In the genomic region with DNA sequence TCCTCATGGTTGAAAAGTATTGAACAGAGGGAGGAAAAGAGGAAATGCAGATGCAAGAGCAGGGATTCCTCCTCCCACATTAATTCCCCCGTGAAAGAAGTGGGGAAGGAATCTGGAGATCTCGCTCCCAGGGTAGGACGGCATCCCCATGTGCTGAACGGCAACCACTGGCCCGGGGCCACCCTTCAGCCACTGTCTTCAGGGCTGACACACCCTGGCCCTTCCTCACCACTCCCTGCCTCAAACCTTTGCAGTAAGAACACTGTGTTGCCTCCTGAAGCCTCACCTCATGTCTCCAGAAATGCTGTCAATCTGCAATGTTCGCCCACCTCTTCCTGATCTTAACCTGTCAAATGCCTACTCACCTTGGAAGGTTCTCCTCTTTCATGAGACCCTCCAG, we compare ENCODE assay signal across 20 cellular contexts. TPM values are rescaled to one million over a fixed set of nuclear protein-coding genes. Genes with fewer than 3 reads are reported as not detected.
DNase-seq lines count a peak whose midpoint lies in the region; ATAC-seq, FAIRE-seq and TF ChIP-seq lines count a peak whose summit lies in the region.
"Had no signal": no experiment of that assay in that cellular context is flagged by ENCODE, and none has a peak within 500 bp of the region (broad histone marks: within the 10 kb centered on the region; RNA-seq: fewer than 3 reads in every experiment).

No MANE protein-coding gene starts in this region.

- H3K9me3 Mint-ChIP-seq in activated CD4-positive, alpha-beta T cell treated with anti-CD3 and anti-CD28 coated beads for 36 hours (ENCODE audit: low read depth) = no peaks in the 10 kb centered on the region
- no peaks in the 10 kb centered on the region for H3K9me3 Mint-ChIP-seq in type B pancreatic cell
- H3K9me3 Mint-ChIP-seq: H9 had no signal

- BruUV-seq in K562 (replicated peaks; lab: Mats Ljungman, UMichigan) = no TSS peak

- no peak for TF ChIP-seq POLR2A in K562 (conservative IDR thresholded peaks at IDR 0.05)

- DNase-seq in activated CD4-positive, alpha-beta T cell treated with anti-CD3 and anti-CD28 coated beads for 36 hours = no peak
- no peak for DNase-seq in activated CD4-positive, alpha-beta T cell treated with anti-CD3 and anti-CD28 coated beads, Interleukin-2, amount 50 U/mL, for 48 hours
- DNase-seq in K562 (ENCODE audit: extremely low read depth in 1 of 4, low spot score in 3 of 4) (no peak), left lung (no peak), type B pancreatic cell (ENCODE audit: extremely low spot score, unreplicated experiment) (no peak), NCI-H1694 treated with DMSO at 0.1 percent for 48 hours (lab: John Stamatoyannopoulos, UW) (no peak), GM19240 (ENCODE audit: insufficient read length, low spot score) (no peak), RPMI8226 (no peak)
- DNase-seq: AML-193, COR-L47, H9, KG1, NCI-H1417, NCI-H187 treated with DMSO at 0.1 percent for 48 hours, NCI-H2227 treated with DMSO at 0.1 percent for 48 hours, NCI-H524 treated with DMSO at 0.1 percent for 48 hours, SIG-M5 had no signal

- intact Hi-C loops in activated CD4-positive, alpha-beta T cell treated with anti-CD3 and anti-CD28 coated beads for 36 hours (cut with DNase I, micrococcal nuclease) = no loop called here
- intact Hi-C loops in K562 (cut with micrococcal nuclease) = no loop called here
- intact Hi-C loops in left lung (cut with DNase I) = no loop called here

- H3K4me1 ChIP-seq in K562 (replicated peaks in 1 of 2; ENCODE audit: control insufficient read depth in 2 of 2, insufficient read depth in 2 of 2, low read length in 2 of 2) = peaks cover 4 to 17% of the 10 kb centered on the region in 2 experiments; a peak in 3 of 5 replicates
- H3K4me1 ChIP-seq in left lung = peaks cover 4 to 13% of the 10 kb centered on the region in 2 donors

- H3K36me3 ChIP-seq in K562 (ENCODE audit: control insufficient read depth, insufficient read depth, low read length) (no peaks in the 10 kb centered on the region), left lung (no peaks in the 10 kb centered on the region)

- no peak for TF ChIP-seq RAD21 in K562 (CRISPR knock-in tag; conservative IDR thresholded peaks at IDR 0.05 in 1 of 2, IDR thresholded peaks at IDR 0.05 in 1 of 2)

- in situ Hi-C loops in K562 (cut with MboI) = no loop called here

- POLR2A ChIA-PET in activated CD4-positive, alpha-beta T cell treated with anti-CD3 and anti-CD28 coated beads for 36 hours (lab: Charles Lee) = no interaction called here
- POLR2A ChIA-PET in K562 (lab: Yijun Ruan, JAX) = interaction anchor here (1.2 kb wide), 1 partner anchor 19 kb away, joined by 3 read pairs; no protein-coding TSS in a partner anchor

- H2AFZ ChIP-seq in K562 (ENCODE audit: low read depth, low read length) = no peak overlapping the region

- peaks cover 3% of the 10 kb centered on the region for H3K36me3 Mint-ChIP-seq in activated CD4-positive, alpha-beta T cell treated with anti-CD3 and anti-CD28 coated beads for 36 hours (ENCODE audit: low read depth)
- H3K36me3 Mint-ChIP-seq in type B pancreatic cell = no peaks in the 10 kb centered on the region

- TF ChIP-seq CTCF in K562 (IDR thresholded peaks at IDR 0.05 in 2 of 3, conservative IDR thresholded peaks at IDR 0.05 in 1 of 3; ENCODE audit: insufficient read depth in 2 of 3, low read depth in 1 of 3, low read length in 3 of 3) (no peak), left lung (IDR thresholded peaks at IDR 0.05) (no peak), type B pancreatic cell (conservative IDR thresholded peaks at IDR 0.05) (no peak)

- peak overlapping the region in 1 of 2 experiments; percentile 71; a peak in 1 of 4 replicates for H3K9ac ChIP-seq in K562 (ENCODE audit: insufficient read depth in 1 of 2, low read depth in 2 of 2, low read length in 2 of 2)

- peak overlapping the region; percentile 33 for H3K27ac Mint-ChIP-seq in activated CD4-positive, alpha-beta T cell treated with anti-CD3 and anti-CD28 coated beads for 36 hours
- peak overlapping the region; percentile 71 for H3K27ac Mint-ChIP-seq in type B pancreatic cell
- H3K27ac Mint-ChIP-seq: H9 had no signal

- H3K79me2 ChIP-seq in K562 (ENCODE audit: control insufficient read depth, insufficient read depth, low read length) = 0 out of 3 replicates have a peak, but pooled peaks cover 4% of the 10 kb centered on the region

- no peaks in the 10 kb centered on the region for H3K27me3 Mint-ChIP-seq in activated CD4-positive, alpha-beta T cell treated with anti-CD3 and anti-CD28 coated beads for 36 hours
- H3K27me3 Mint-ChIP-seq in type B pancreatic cell = no peaks in the 10 kb centered on the region

- ATAC-seq in activated CD4-positive, alpha-beta T cell treated with anti-CD3 and anti-CD28 coated beads for 36 hours = no peak
- ATAC-seq in K562 = peak; percentile 66
- ATAC-seq in left lung = peak; percentile 22

- H3K27me3 ChIP-seq in K562 (ENCODE audit: control insufficient read depth in 2 of 2, insufficient read depth in 2 of 2, low read length in 2 of 2) (no peaks in the 10 kb centered on the region), left lung (no peaks in the 10 kb centered on the region)

- no peak overlapping the region for H3K4me3 ChIP-seq in K562
- no peak overlapping the region for H3K4me3 ChIP-seq in left lung

- H3K4me2 ChIP-seq in K562 (ENCODE audit: insufficient read depth, low read length) = no peak overlapping the region

- no peak for FAIRE-seq in K562 (lab: Jason Lieb, UNC)
- FAIRE-seq: G401.6 had no signal

- H3K27ac ChIP-seq in K562 (ENCODE audit: extremely low read depth, low read depth, low read length) (no peak overlapping the region), left lung (no peak overlapping the region)
- H3K27ac ChIP-seq: 22Rv1, C4-2B had no signal

- no peak overlapping the region for H3K4me3 Mint-ChIP-seq in activated CD4-positive, alpha-beta T cell treated with anti-CD3 and anti-CD28 coated beads for 36 hours
- H3K4me3 Mint-ChIP-seq in type B pancreatic cell = peak overlapping the region; percentile 73
- H3K4me3 Mint-ChIP-seq: H9 had no signal

- no peak for TF ChIP-seq EP300 in K562 (IDR thresholded peaks at IDR 0.05; ENCODE audit: low read length)

- H3K4me1 Mint-ChIP-seq in activated CD4-positive, alpha-beta T cell treated with anti-CD3 and anti-CD28 coated beads for 36 hours = peaks cover 65% of the 10 kb centered on the region
- peaks cover 21% of the 10 kb centered on the region for H3K4me1 Mint-ChIP-seq in type B pancreatic cell (ENCODE audit: unreplicated experiment)

- 24% methylated on average over 6 of the region's 6 CpGs for WGBS in K562 (ENCODE audit: insufficient coverage, low coverage, missing lambda C conversion rate)

- H3K9me3 ChIP-seq in K562 (replicated peaks; ENCODE audit: control insufficient read depth, insufficient read depth, low read depth, low read length) (no peaks in the 10 kb centered on the region), left lung (no peaks in the 10 kb centered on the region)

- no peaks in the 10 kb centered on the region for H4K20me1 ChIP-seq in K562 (replicated peaks; ENCODE audit: control insufficient read depth, insufficient read depth, low read length)

- CTCF ChIA-PET in activated CD4-positive, alpha-beta T cell treated with anti-CD3 and anti-CD28 coated beads for 36 hours (lab: Charles Lee) = interaction anchor here (0.9 kb wide), 1 partner anchor 18 kb away, joined by 3 read pairs; no protein-coding TSS in a partner anchor
- CTCF ChIA-PET in K562 (lab: Yijun Ruan, JAX; ENCODE audit: low intra/inter-chr PET ratio) = no interaction called here

- H3K9me1 ChIP-seq in K562 (ENCODE audit: control insufficient read depth, insufficient read depth, low read length) = no peaks in the 10 kb centered on the region

TF ChIP-seq in K562, 482 proteins besides CTCF, POLR2A, EP300 and RAD21 (continues in another document):
- TF ChIP-seq, protein P1, sequence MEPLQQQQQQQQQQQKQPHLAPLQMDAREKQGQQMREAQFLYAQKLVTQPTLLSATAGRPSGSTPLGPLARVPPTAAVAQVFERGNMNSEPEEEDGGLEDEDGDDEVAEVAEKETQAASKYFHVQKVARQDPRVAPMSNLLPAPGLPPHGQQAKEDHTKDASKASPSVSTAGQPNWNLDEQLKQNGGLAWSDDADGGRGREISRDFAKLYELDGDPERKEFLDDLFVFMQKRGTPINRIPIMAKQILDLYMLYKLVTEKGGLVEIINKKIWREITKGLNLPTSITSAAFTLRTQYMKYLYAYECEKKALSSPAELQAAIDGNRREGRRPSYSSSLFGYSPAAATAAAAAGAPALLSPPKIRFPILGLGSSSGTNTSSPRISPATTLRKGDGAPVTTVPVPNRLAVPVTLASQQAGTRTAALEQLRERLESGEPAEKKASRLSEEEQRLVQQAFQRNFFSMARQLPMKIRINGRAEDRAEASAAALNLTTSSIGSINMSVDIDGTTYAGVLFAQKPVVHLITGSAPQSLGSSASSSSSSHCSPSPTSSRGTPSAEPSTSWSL (CRISPR knock-in tag; IDR thresholded peaks at IDR 0.05; ENCODE audit: borderline replicate concordance) = no peak
- TF ChIP-seq ZBTB17 (CRISPR knock-in tag; IDR thresholded peaks at IDR 0.05) (no peak), SPI1 (IDR thresholded peaks at IDR 0.05; ENCODE audit: borderline replicate concordance, low read depth, low read length) (peak; percentile 39; the same call in 1 of the 2 replicates), KLF10 (CRISPR knock-in tag; IDR thresholded peaks at IDR 0.05) (no peak), TGIF2 (CRISPR knock-in tag; IDR thresholded peaks at IDR 0.05) (no peak), SMAD1 (IDR thresholded peaks at IDR 0.05; ENCODE audit: low read depth, low read length, partially characterized antibody) (no peak)

RNA-seq across cellular contexts. Expression of a gene that starts 10.9 kb away (rescaled TPM):
- total RNA-seq in activated CD4-positive, alpha-beta T cell treated with anti-CD3 and anti-CD28 coated beads for 36 hours = 10 to 100 TPM; 36.0 to 42.6 TPM
- 36.2 and 116 TPM in 2 replicates for total RNA-seq in K562 (2011; cell fraction: chromatin; rRNA removed; ENCODE audit: low replicate concordance)
- total RNA-seq in K562 (2011; cell fraction: nucleolus; rRNA removed) = 22.8 and 26.2 TPM in 2 replicates
- total RNA-seq in K562 (2011; cell fraction: nucleoplasm; rRNA removed) = 35.1 and 50.0 TPM in 2 replicates
- 10.4 and 12.9 TPM in 2 replicates for total RNA-seq in K562 (2014; rRNA removed)
- total RNA-seq in K562 (2014; rRNA removed; fragmentation: Illumina TruSeq; extraction: Trizol) = 16.7 and 18.1 TPM in 2 replicates
- total RNA-seq in K562 (2015; rRNA removed; fragmentation: Illumina TruSeq; extraction: Trizol) = 18.3 and 20.9 TPM in 2 replicates
- total RNA-seq in K562 (2021) = 19.2 and 24.8 TPM in 2 replicates
- polyA plus RNA-seq in K562 (2011; rRNA removed) = 18.5 and 25.3 TPM in 2 replicates
- polyA plus RNA-seq in K562 (2011; cell fraction: cytosol; rRNA removed) = 11.6 and 20.0 TPM in 2 replicates
- 28.1 and 44.6 TPM in 2 replicates for polyA plus RNA-seq in K562 (2011; cell fraction: nucleus; rRNA removed)
- 15.8 and 18.9 TPM in 2 replicates for polyA plus RNA-seq in K562 (2012)
- 20.9 and 21.2 TPM in 2 replicates for polyA plus RNA-seq in K562 (2014; fragmentation: Illumina TruSeq; extraction: Trizol)
- polyA plus RNA-seq in K562 (2014; fragmentation: Nextera tagmentation; extraction: Ambion mirVana) = 1 to 10 TPM; 3.5 to 5.1 TPM
- polyA plus RNA-seq in K562 (2014; rRNA removed) = 12.4 and 18.3 TPM in 2 replicates
- polyA minus RNA-seq in K562 (2011; rRNA and poly(A)+ RNA removed) = 33.3 and 52.3 TPM in 2 replicates
- 15.1 and 22.1 TPM in 2 replicates for polyA minus RNA-seq in K562 (2011; cell fraction: cytosol; rRNA and poly(A)+ RNA removed)
- 43.5 and 43.9 TPM in 2 replicates for polyA minus RNA-seq in K562 (2011; cell fraction: nucleus; rRNA and poly(A)+ RNA removed)
- 100 to 1,000 TPM; 110 to 158 TPM for total RNA-seq in left lung
- 46.2 and 122 TPM in 2 replicates for total RNA-seq in type B pancreatic cell (ENCODE audit: low replicate concordance)
